ENCODE assay signal across 1 cellular context in the genomic region with DNA sequence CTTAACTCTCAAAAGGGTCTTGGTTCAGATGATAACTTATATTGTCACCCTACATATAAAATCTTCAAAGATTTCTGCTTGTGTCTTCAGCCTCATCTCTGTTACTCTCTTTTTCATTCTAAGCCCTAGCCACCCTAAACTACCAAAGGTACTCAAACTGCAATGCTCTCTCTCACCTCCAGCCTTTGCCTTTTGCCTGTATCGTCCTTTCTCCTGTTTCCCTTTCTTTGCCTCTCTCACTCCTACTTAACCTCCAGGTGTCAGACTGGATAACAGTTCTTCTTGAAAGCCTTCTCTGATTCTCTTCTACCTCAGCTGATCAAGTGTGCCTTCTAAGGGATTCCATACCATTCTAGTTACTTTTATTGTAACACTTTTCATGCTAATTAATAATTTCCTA.
TF ChIP-seq lines count a peak whose summit lies in the region.

No MANE protein-coding gene starts in this region.

TF ChIP-seq in HepG2, 621 proteins besides CTCF, POLR2A, EP300 and RAD21 (continued from another document):
- no peak for TF ChIP-seq RARG (CRISPR knock-in tag; IDR thresholded peaks at IDR 0.05; ENCODE audit: low read depth)
- TF ChIP-seq NPAS2 (CRISPR knock-in tag; IDR thresholded peaks at IDR 0.05; ENCODE audit: borderline replicate concordance), result no peak
- no peak for TF ChIP-seq GPBP1L1 (CRISPR knock-in tag; IDR thresholded peaks at IDR 0.05)
- TF ChIP-seq, protein P1, sequence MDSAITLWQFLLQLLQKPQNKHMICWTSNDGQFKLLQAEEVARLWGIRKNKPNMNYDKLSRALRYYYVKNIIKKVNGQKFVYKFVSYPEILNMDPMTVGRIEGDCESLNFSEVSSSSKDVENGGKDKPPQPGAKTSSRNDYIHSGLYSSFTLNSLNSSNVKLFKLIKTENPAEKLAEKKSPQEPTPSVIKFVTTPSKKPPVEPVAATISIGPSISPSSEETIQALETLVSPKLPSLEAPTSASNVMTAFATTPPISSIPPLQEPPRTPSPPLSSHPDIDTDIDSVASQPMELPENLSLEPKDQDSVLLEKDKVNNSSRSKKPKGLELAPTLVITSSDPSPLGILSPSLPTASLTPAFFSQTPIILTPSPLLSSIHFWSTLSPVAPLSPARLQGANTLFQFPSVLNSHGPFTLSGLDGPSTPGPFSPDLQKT (CRISPR knock-in tag; IDR thresholded peaks at IDR 0.05; ENCODE audit: borderline replicate concordance), result no peak
- TF ChIP-seq SAFB2 (CRISPR knock-in tag; IDR thresholded peaks at IDR 0.05; ENCODE audit: borderline replicate concordance, low read depth), result no peak
- TF ChIP-seq ZNF616 (CRISPR knock-in tag; IDR thresholded peaks at IDR 0.05; ENCODE audit: low read depth), result no peak
